ENCODE assay signal across 1 cellular context in genomic region chr1:109298666-109299086, GRCh38.
TF ChIP-seq lines count a peak whose summit lies in the region.

No MANE protein-coding gene starts in this region.

TF ChIP-seq in H1, 55 proteins besides CTCF, POLR2A, EP300 and RAD21 (continued from another document):
- no peak for TF ChIP-seq ZNF274 (IDR thresholded peaks at IDR 0.05; ENCODE audit: borderline replicate concordance, extremely low read depth, low read length)
- no peak for TF ChIP-seq GTF2F1 (IDR thresholded peaks at IDR 0.05; ENCODE audit: borderline replicate concordance, low read depth, low read length)
- TF ChIP-seq SP4 (IDR thresholded peaks at IDR 0.05; ENCODE audit: low read length): no peak
- TF ChIP-seq CHD7 (IDR thresholded peaks at IDR 0.05; ENCODE audit: insufficient replicate concordance, low read length): no peak
- TF ChIP-seq SIRT6 (IDR thresholded peaks at IDR 0.05; ENCODE audit: low read length): no peak
- no peak for TF ChIP-seq BCL11A (IDR thresholded peaks at IDR 0.05; ENCODE audit: low read depth in 2 of 2, low read length in 2 of 2)
- no peak for TF ChIP-seq CHD2 (IDR thresholded peaks at IDR 0.05; ENCODE audit: low read length)
- no peak for TF ChIP-seq RNF2 (IDR thresholded peaks at IDR 0.05; ENCODE audit: borderline replicate concordance, low read depth, low read length, missing control alignments, poor library complexity, severe bottlenecking)
- TF ChIP-seq TCF12 (IDR thresholded peaks at IDR 0.05; ENCODE audit: low read depth, low read length): no peak
- TF ChIP-seq NRF1 (IDR thresholded peaks at IDR 0.05; ENCODE audit: low read depth, low read length): no peak
- TF ChIP-seq YY1 (IDR thresholded peaks at IDR 0.05; ENCODE audit: low read depth, low read length): no peak
- TF ChIP-seq ASH2L (IDR thresholded peaks at IDR 0.05; ENCODE audit: low read length): no peak
- no peak for TF ChIP-seq CREB1 (IDR thresholded peaks at IDR 0.05)
TF ChIP-seq in H1: peak in this region for 0.
